8 cellular contexts compared by ENCODE assay signal in the genomic region with DNA sequence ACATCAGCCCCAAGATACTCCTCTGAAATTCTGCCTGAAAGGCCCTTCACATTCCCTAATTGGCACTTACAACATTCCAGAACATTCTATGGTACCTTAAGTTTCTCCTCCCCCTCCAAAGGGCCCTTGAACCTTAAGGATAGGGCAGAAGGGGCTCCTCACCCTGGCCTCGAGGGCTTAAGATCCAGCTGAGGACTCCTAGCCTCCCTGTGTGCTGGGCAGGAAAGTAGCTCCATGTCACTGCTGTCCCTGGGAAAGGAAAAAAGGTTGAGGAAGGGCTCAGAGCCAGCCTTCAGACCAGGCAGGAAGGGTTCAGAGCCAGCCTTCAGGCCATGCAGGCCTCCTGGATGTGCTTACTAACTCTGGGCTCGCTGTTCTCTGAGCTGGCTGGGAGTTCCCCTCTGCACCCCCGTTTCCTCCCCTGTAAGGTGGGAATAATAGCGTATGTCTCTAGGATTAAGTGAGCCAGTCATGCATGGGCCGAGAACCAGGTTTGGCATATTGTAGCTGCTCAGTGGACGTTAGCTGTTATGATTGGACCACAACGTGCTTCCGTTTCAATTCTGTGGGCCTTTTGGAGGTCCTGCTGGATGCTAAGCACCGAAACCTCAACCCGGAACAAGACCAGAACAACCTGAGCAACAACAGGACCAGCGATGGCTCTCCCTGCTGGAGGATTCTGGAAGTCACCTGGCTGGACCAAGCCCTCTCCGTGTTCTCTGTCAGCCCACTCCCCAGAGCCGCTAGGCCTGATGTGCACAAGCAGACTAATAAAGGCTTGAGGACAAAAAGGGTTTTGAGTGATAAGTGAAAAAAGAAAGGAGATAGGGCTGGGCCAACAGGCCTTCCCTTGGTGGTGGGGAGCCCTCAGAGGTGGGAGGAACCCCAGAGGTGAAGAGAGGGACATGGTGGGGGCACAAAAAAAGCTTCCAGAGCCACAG. TPM values are rescaled to one million over a fixed set of nuclear protein-coding genes. Genes with fewer than 3 reads are reported as not detected.
DNase-seq lines count a peak whose midpoint lies in the region; ATAC-seq and TF ChIP-seq lines count a peak whose summit lies in the region.

No MANE protein-coding gene starts in this region.

- H3K9me3 Mint-ChIP-seq in activated T-helper 2 cell treated with anti-CD3 and anti-CD28 coated beads, Interferon-gamma antibody, Interleukin-2, Interleukin-4, amounts not matched to agents 10 μg/mL and 5 μg/mL and 100 μg/mL, durations not matched to agents 14 hours and 24 hours and 36 hours, result no peaks in the 10 kb centered on the region
- no peaks in the 10 kb centered on the region for H3K9me3 Mint-ChIP-seq in naive thymus-derived CD4-positive, alpha-beta T cell
- no peaks in the 10 kb centered on the region for H3K9me3 Mint-ChIP-seq in activated naive CD4-positive, alpha-beta T cell treated with anti-CD3 and anti-CD28 coated beads for 36 hours

- CTCF ChIA-PET in naive thymus-derived CD4-positive, alpha-beta T cell (lab: Charles Lee), result no interaction called here
- CTCF ChIA-PET in activated naive CD4-positive, alpha-beta T cell treated with anti-CD3 and anti-CD28 coated beads for 36 hours (lab: Charles Lee), result interaction anchor here (0.9 to 1.0 kb wide), 2 partner anchors 11 to 17 kb away, joined by 3 read pairs; no protein-coding TSS in a partner anchor

- no peaks in the 10 kb centered on the region for H3K27me3 ChIP-seq in DOHH2 (ENCODE audit: control insufficient read depth, low read length)
- H3K27me3 ChIP-seq in naive thymus-derived CD4-positive, alpha-beta T cell (ENCODE audit: control insufficient read depth in 2 of 2, insufficient read depth in 2 of 2, low read length in 2 of 2), result no peaks in the 10 kb centered on the region

- H4K20me1 ChIP-seq in DOHH2 (ENCODE audit: control insufficient read depth, insufficient read depth, low read depth, low read length), result no peaks in the 10 kb centered on the region

- TF ChIP-seq CTCF in DOHH2 (IDR thresholded peaks at IDR 0.05; ENCODE audit: low read depth, low read length, poor library complexity, severe bottlenecking), result peak; percentile 72

- H3F3A ChIP-seq in DOHH2 (ENCODE audit: control insufficient read depth, insufficient read depth), result peaks cover 14% of the 10 kb centered on the region

- peak overlapping the region; percentile 93 for H3K27ac ChIP-seq in DOHH2 (ENCODE audit: low read depth, low read length)
- no peak overlapping the region for H3K27ac ChIP-seq in naive thymus-derived CD4-positive, alpha-beta T cell (ENCODE audit: low read depth, low read length)

- peak overlapping the region; percentile 80 for H3K4me3 ChIP-seq in DOHH2 (ENCODE audit: low read length)
- no peak overlapping the region for H3K4me3 ChIP-seq in naive thymus-derived CD4-positive, alpha-beta T cell (ENCODE audit: low read length)

- H3K4me1 ChIP-seq in DOHH2 (ENCODE audit: control insufficient read depth, low read length), result peaks cover 47% of the 10 kb centered on the region
- peaks cover 0 to 10% of the 10 kb centered on the region in 2 donors for H3K4me1 ChIP-seq in naive thymus-derived CD4-positive, alpha-beta T cell (ENCODE audit: control insufficient read depth in 2 of 2, insufficient read depth in 2 of 2, low read length in 2 of 2)

- no peaks in the 10 kb centered on the region for H3K36me3 Mint-ChIP-seq in activated T-helper 2 cell treated with anti-CD3 and anti-CD28 coated beads, Interferon-gamma antibody, Interleukin-2, Interleukin-4, amounts not matched to agents 10 μg/mL and 5 μg/mL and 100 μg/mL, durations not matched to agents 14 hours and 24 hours and 36 hours (ENCODE audit: low read depth)
- peaks cover 0 to 4% (median 0%) of the 10 kb centered on the region in 5 donors for H3K36me3 Mint-ChIP-seq in naive thymus-derived CD4-positive, alpha-beta T cell
- H3K36me3 Mint-ChIP-seq in activated naive CD4-positive, alpha-beta T cell treated with anti-CD3 and anti-CD28 coated beads for 36 hours (ENCODE audit: low read depth), result no peaks in the 10 kb centered on the region

- POLR2A ChIA-PET in naive thymus-derived CD4-positive, alpha-beta T cell (lab: Charles Lee), result no interaction called here

- H3K9me3 ChIP-seq in DOHH2 (ENCODE audit: control insufficient read depth, insufficient read depth, low read length), result no peaks in the 10 kb centered on the region
- H3K9me3 ChIP-seq in naive thymus-derived CD4-positive, alpha-beta T cell (ENCODE audit: control insufficient read depth in 2 of 3, low read length in 3 of 3), result no peaks in the 10 kb centered on the region

- no peak for DNase-seq in activated T-helper 2 cell treated with anti-CD3 and anti-CD28 coated beads, Interferon-gamma antibody, Interleukin-2, Interleukin-4, amounts not matched to agents 10 μg/mL and 5 μg/mL and 100 μg/mL, durations not matched to agents 14 hours and 24 hours and 36 hours (ENCODE audit: low spot score)
- DNase-seq in naive thymus-derived CD4-positive, alpha-beta T cell, result no peak
- DNase-seq in activated effector memory CD4-positive, alpha-beta T cell treated with Interleukin-2 at 50 U/mL for 16 hours, result no peak
- no peak for DNase-seq in activated naive CD4-positive, alpha-beta T cell treated with anti-CD3 and anti-CD28 coated beads for 36 hours
- no peak for DNase-seq in OCI-M2 (lab: John Stamatoyannopoulos, UW; ENCODE audit: unreplicated experiment)

- peak overlapping the region; percentile 45 for H3K4me3 Mint-ChIP-seq in activated T-helper 2 cell treated with anti-CD3 and anti-CD28 coated beads, Interferon-gamma antibody, Interleukin-2, Interleukin-4, amounts not matched to agents 10 μg/mL and 5 μg/mL and 100 μg/mL, durations not matched to agents 14 hours and 24 hours and 36 hours (ENCODE audit: low read depth)
- H3K4me3 Mint-ChIP-seq in naive thymus-derived CD4-positive, alpha-beta T cell, result peak overlapping the region; percentile 37 to 75 (median 60)
- H3K4me3 Mint-ChIP-seq in activated naive CD4-positive, alpha-beta T cell treated with anti-CD3 and anti-CD28 coated beads for 36 hours, result no peak overlapping the region

- H3K27me3 Mint-ChIP-seq in activated T-helper 2 cell treated with anti-CD3 and anti-CD28 coated beads, Interferon-gamma antibody, Interleukin-2, Interleukin-4, amounts not matched to agents 10 μg/mL and 5 μg/mL and 100 μg/mL, durations not matched to agents 14 hours and 24 hours and 36 hours (ENCODE audit: low read depth), result peaks cover 21% of the 10 kb centered on the region
- H3K27me3 Mint-ChIP-seq in naive thymus-derived CD4-positive, alpha-beta T cell, result peaks cover 18 to 56% (median 23%) of the 10 kb centered on the region in 5 donors
- peaks cover 28% of the 10 kb centered on the region for H3K27me3 Mint-ChIP-seq in activated naive CD4-positive, alpha-beta T cell treated with anti-CD3 and anti-CD28 coated beads for 36 hours (ENCODE audit: low read depth)

- no peak overlapping the region for H3K27ac Mint-ChIP-seq in activated T-helper 2 cell treated with anti-CD3 and anti-CD28 coated beads, Interferon-gamma antibody, Interleukin-2, Interleukin-4, amounts not matched to agents 10 μg/mL and 5 μg/mL and 100 μg/mL, durations not matched to agents 14 hours and 24 hours and 36 hours
- H3K27ac Mint-ChIP-seq in naive thymus-derived CD4-positive, alpha-beta T cell, result no peak overlapping the region
- H3K27ac Mint-ChIP-seq in activated naive CD4-positive, alpha-beta T cell treated with anti-CD3 and anti-CD28 coated beads for 36 hours, result no peak overlapping the region

- H3K79me2 ChIP-seq in DOHH2 (ENCODE audit: control insufficient read depth, low read length), result peaks cover 21% of the 10 kb centered on the region

- intact Hi-C loops in activated T-helper 2 cell treated with anti-CD3 and anti-CD28 coated beads, Interferon-gamma antibody, Interleukin-2, Interleukin-4, amounts not matched to agents 10 μg/mL and 5 μg/mL and 100 μg/mL, durations not matched to agents 14 hours and 24 hours and 36 hours (cut with micrococcal nuclease), result no loop called here
- intact Hi-C loops in naive thymus-derived CD4-positive, alpha-beta T cell (cut with micrococcal nuclease), result no loop called here
- intact Hi-C loops in activated naive CD4-positive, alpha-beta T cell treated with anti-CD3 and anti-CD28 coated beads for 36 hours (cut with micrococcal nuclease), result no loop called here

- H3K36me3 ChIP-seq in DOHH2 (ENCODE audit: control insufficient read depth, low read length), result peaks cover 11% of the 10 kb centered on the region; the same call in 1 of the 2 replicates
- H3K36me3 ChIP-seq in naive thymus-derived CD4-positive, alpha-beta T cell (ENCODE audit: control insufficient read depth in 2 of 3, insufficient read depth in 3 of 3, low read length in 3 of 3), result no peaks in the 10 kb centered on the region

- H3K4me1 Mint-ChIP-seq in activated T-helper 2 cell treated with anti-CD3 and anti-CD28 coated beads, Interferon-gamma antibody, Interleukin-2, Interleukin-4, amounts not matched to agents 10 μg/mL and 5 μg/mL and 100 μg/mL, durations not matched to agents 14 hours and 24 hours and 36 hours (ENCODE audit: low read depth), result peaks cover 8% of the 10 kb centered on the region
- peaks cover 0 to 29% (median 8%) of the 10 kb centered on the region in 7 donors for H3K4me1 Mint-ChIP-seq in naive thymus-derived CD4-positive, alpha-beta T cell
- peaks cover 12% of the 10 kb centered on the region for H3K4me1 Mint-ChIP-seq in activated naive CD4-positive, alpha-beta T cell treated with anti-CD3 and anti-CD28 coated beads for 36 hours (ENCODE audit: low read depth)

- H3K4me2 ChIP-seq in DOHH2 (ENCODE audit: low read length), result peak overlapping the region; percentile 88

- H3K9me2 ChIP-seq in DOHH2 (replicated peaks; ENCODE audit: control insufficient read depth, low read length), result no peaks in the 10 kb centered on the region

- ATAC-seq in GM19035 (IDR thresholded peaks at IDR 0.05; ENCODE audit: unreplicated experiment) (peak; percentile 47), HG03097 (IDR thresholded peaks at IDR 0.05; ENCODE audit: low FRiP score, unreplicated experiment) (peak; percentile 45)
- peak; percentile 46 for ATAC-seq in naive thymus-derived CD4-positive, alpha-beta T cell

RNA-seq across cellular contexts. Expression of a gene that starts 1.0 kb away (rescaled TPM):
- total RNA-seq in activated T-helper 2 cell treated with anti-CD3 and anti-CD28 coated beads, Interferon-gamma antibody, Interleukin-2, Interleukin-4, amounts not matched to agents 10 μg/mL and 5 μg/mL and 100 μg/mL, durations not matched to agents 14 hours and 24 hours and 36 hours, result 0.05 and 0.09 TPM in 2 replicates
- total RNA-seq in naive thymus-derived CD4-positive, alpha-beta T cell, result 1 to 10 TPM in 2 of 5 experiments, under 1 TPM in 2, not detected in 1; 0.24 to 5.6 (median 0.95) TPM
- polyA plus RNA-seq in naive thymus-derived CD4-positive, alpha-beta T cell, result not detected
- total RNA-seq in activated naive CD4-positive, alpha-beta T cell treated with anti-CD3 and anti-CD28 coated beads for 36 hours, result not detected
